ENCODE assay signal across 8 cellular contexts in the genomic region with DNA sequence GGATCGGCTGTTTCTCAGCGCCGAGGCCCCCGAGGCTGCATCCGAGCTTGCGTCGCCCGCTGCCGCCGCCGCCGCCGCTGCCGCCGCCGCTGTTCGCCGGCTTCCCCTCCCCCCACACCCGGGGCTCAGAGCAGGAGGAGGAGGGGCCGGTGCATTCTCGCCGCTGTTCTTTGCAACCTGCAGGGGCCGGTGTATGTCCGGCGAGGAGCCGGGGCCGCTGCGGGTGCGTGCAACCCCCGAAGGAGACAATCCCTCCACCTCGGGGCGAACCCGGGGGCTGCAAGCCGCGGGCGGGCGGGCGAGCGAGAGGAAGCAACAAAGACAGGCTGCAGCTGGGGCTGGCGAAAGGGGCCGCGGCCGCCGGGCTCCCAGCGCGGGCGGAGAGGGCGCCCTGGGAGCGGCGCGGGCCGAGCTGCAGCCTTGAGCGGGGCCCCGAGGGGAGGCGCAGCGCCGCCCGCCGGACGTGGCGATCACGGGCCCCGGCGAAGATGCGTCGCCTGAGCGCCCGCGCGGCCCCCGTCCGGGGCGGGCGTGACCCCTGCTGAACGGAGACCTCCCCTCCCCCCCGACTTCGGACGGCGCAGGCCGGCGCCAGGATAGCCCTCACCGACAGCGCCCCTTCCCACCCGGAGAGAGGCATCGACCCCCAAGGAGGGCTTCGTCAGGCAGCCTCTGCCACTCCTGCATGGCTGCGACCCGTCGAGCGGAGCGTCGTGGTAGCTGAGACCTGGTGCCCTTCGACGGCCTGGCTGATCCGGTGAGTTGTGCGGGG. TPM values are rescaled to one million over a fixed set of nuclear protein-coding genes. Genes with fewer than 3 reads are reported as not detected.
DNase-seq lines count a peak whose midpoint lies in the region; ATAC-seq, FAIRE-seq and TF ChIP-seq lines count a peak whose summit lies in the region.

No MANE protein-coding gene starts in this region.

- peaks cover 31 to 37% of the 10 kb centered on the region in 2 experiments for H3K27me3 ChIP-seq in endothelial cell of umbilical vein (ENCODE audit: control insufficient read depth in 2 of 2, insufficient read depth in 2 of 2, low read length in 2 of 2)

- ATAC-seq in HG02943 (IDR thresholded peaks at IDR 0.05; ENCODE audit: low read depth, unreplicated experiment): peak; percentile 23
- peak; percentile 12 to 15 for ATAC-seq in naive thymus-derived CD8-positive, alpha-beta T cell
- peak; percentile 5 for ATAC-seq in stimulated activated naive CD8-positive, alpha-beta T cell treated with anti-CD3 and anti-CD28 coated beads, Interleukin-15, Interleukin-2, amounts not matched to agents 100 U/mL and 50 U/mL, for 24 hours

- H3K9ac ChIP-seq in endothelial cell of umbilical vein (replicated peaks; ENCODE audit: extremely low read depth, insufficient read depth, low read length): no peak overlapping the region

- peak overlapping the region; percentile 63 for H2AFZ ChIP-seq in endothelial cell of umbilical vein (ENCODE audit: low read depth, low read length)

- peaks cover 12 to 62% (median 38%) of the 10 kb centered on the region in 5 donors for H3K27me3 Mint-ChIP-seq in naive thymus-derived CD8-positive, alpha-beta T cell

- CTCF ChIA-PET in endothelial cell of umbilical vein (lab: Charles Lee): interaction anchor here (1.0 to 1.7 kb wide), 4 partner anchors 8 to 195 kb away, joined by 3 to 7 read pairs (median 5); no protein-coding TSS in a partner anchor

- intact Hi-C loops in endothelial cell of umbilical vein (cut with micrococcal nuclease): loop anchor here (2.0 to 10.0 kb wide), 3 partner anchors 117 to 140 kb away; a partner anchor contains a TSS

- peak overlapping the region; percentile 48 for H3K4me2 ChIP-seq in endothelial cell of umbilical vein (ENCODE audit: insufficient read depth, low read length)

- H3K27ac Mint-ChIP-seq in naive thymus-derived CD8-positive, alpha-beta T cell: peak overlapping the region in 3 of 10 donors; percentile 41 to 62 (median 58)

- peak; percentile 5 to 42 for TF ChIP-seq CTCF in endothelial cell of umbilical vein (IDR thresholded peaks at IDR 0.05; ENCODE audit: extremely low read depth in 1 of 2, insufficient read depth in 1 of 2, low read depth in 1 of 2, low read length in 2 of 2)

- no peaks in the 10 kb centered on the region for H3K9me3 Mint-ChIP-seq in naive thymus-derived CD8-positive, alpha-beta T cell

- H3K9me3 ChIP-seq in endothelial cell of umbilical vein (replicated peaks; ENCODE audit: control insufficient read depth, insufficient read depth, low read length): no peaks in the 10 kb centered on the region

- peak overlapping the region; percentile 59 to 84 (median 74) for H3K4me3 Mint-ChIP-seq in naive thymus-derived CD8-positive, alpha-beta T cell

- no TSS peak for BruUV-seq in endothelial cell of umbilical vein (replicated peaks; lab: Mats Ljungman, UMichigan)

- DNase-seq in NCI-H1417 (lab: John Stamatoyannopoulos, UW) (peak; percentile 62 to 87 (median 82)), NCI-H1417 treated with DMSO at 0.1 percent for 48 hours (lab: John Stamatoyannopoulos, UW) (no peak), NCI-H526 treated with DMSO at 0.1 percent for 48 hours (lab: John Stamatoyannopoulos, UW) (peak; percentile 59), endothelial cell of umbilical vein (ENCODE audit: low read depth, low spot score) (peak; percentile 66)
- DNase-seq in activated CD8-positive, alpha-beta memory T cell treated with anti-CD3 and anti-CD28 coated beads, Interleukin-2, amount 50 U/mL, for 48 hours: peak; percentile 75
- DNase-seq in naive thymus-derived CD8-positive, alpha-beta T cell: peak; percentile 31 to 75 (median 57)
- peak; percentile 68 for DNase-seq in stimulated activated naive CD8-positive, alpha-beta T cell treated with anti-CD3 and anti-CD28 coated beads, Interleukin-15, Interleukin-2, amounts not matched to agents 100 U/mL and 50 U/mL, for 24 hours

- POLR2A ChIA-PET in endothelial cell of umbilical vein (lab: Charles Lee): interaction anchor here (1.2 kb wide), 1 partner anchor 9 kb away, joined by 5 read pairs; no protein-coding TSS in a partner anchor
- POLR2A ChIA-PET in naive thymus-derived CD8-positive, alpha-beta T cell (lab: Charles Lee): interaction anchor here (0.6 to 1.1 kb wide), 3 partner anchors 30 to 140 kb away, joined by 3 to 4 read pairs (median 3); a partner anchor contains a TSS

- no peak for FAIRE-seq in endothelial cell of umbilical vein (lab: Jason Lieb, UNC)

- no peaks in the 10 kb centered on the region for H3K79me2 ChIP-seq in endothelial cell of umbilical vein (ENCODE audit: control insufficient read depth, insufficient read depth, low read length)

- H3K4me3 ChIP-seq in endothelial cell of umbilical vein (replicated peaks in 1 of 3; ENCODE audit: insufficient read depth in 1 of 3, low read depth in 1 of 3, low read length in 3 of 3): peak overlapping the region; percentile 33 to 58 (median 33)

- H4K20me1 ChIP-seq in endothelial cell of umbilical vein (replicated peaks; ENCODE audit: control insufficient read depth, extremely low read depth, insufficient read depth, low read length): no peaks in the 10 kb centered on the region

- no peaks in the 10 kb centered on the region for H3K4me1 ChIP-seq in endothelial cell of umbilical vein (ENCODE audit: control insufficient read depth, extremely low read depth, insufficient read depth, low read length)

- no peak overlapping the region for H3K27ac ChIP-seq in endothelial cell of umbilical vein (ENCODE audit: insufficient read depth, low read depth, low read length)

- peaks cover 0 to 9% (median 4%) of the 10 kb centered on the region in 4 donors for H3K4me1 Mint-ChIP-seq in naive thymus-derived CD8-positive, alpha-beta T cell

- no peak for TF ChIP-seq POLR2A in endothelial cell of umbilical vein (IDR thresholded peaks at IDR 0.05; ENCODE audit: low read depth, low read length)

- H3K36me3 ChIP-seq in endothelial cell of umbilical vein (ENCODE audit: control insufficient read depth in 2 of 2, extremely low read depth in 1 of 2, insufficient read depth in 2 of 2, low read length in 2 of 2): no peaks in the 10 kb centered on the region

- H3K36me3 Mint-ChIP-seq in naive thymus-derived CD8-positive, alpha-beta T cell: no peaks in the 10 kb centered on the region

- dilution Hi-C loops in endothelial cell of umbilical vein (cut with MboI; ENCODE audit: extremely low pct_ligation_motif_present, low sequenced_read_pairs): no loop called here

- H3K9me1 ChIP-seq in endothelial cell of umbilical vein (replicated peaks; ENCODE audit: control insufficient read depth, extremely low read depth, insufficient read depth, low read length): no peaks in the 10 kb centered on the region

TF ChIP-seq in endothelial cell of umbilical vein, 7 proteins besides CTCF, POLR2A, EP300 and RAD21:
- TF ChIP-seq GATA2 (IDR thresholded peaks at IDR 0.05; ENCODE audit: insufficient read depth, insufficient read length, low read depth, low read length): no peak
- TF ChIP-seq JUN (IDR thresholded peaks at IDR 0.05; ENCODE audit: borderline replicate concordance, insufficient read depth, insufficient read length, low read depth): no peak
- no peak for TF ChIP-seq MYC (IDR thresholded peaks at IDR 0.05; ENCODE audit: low read depth, low read length)
- TF ChIP-seq, protein P1, sequence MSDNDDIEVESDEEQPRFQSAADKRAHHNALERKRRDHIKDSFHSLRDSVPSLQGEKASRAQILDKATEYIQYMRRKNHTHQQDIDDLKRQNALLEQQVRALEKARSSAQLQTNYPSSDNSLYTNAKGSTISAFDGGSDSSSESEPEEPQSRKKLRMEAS (IDR thresholded peaks at IDR 0.05; ENCODE audit: insufficient read depth, insufficient read length): no peak
- TF ChIP-seq FOS (IDR thresholded peaks at IDR 0.05; ENCODE audit: borderline replicate concordance, insufficient read depth, low read length): no peak
- TF ChIP-seq EZH2 (IDR thresholded peaks at IDR 0.05; ENCODE audit: borderline replicate concordance, low read depth, low read length, severe bottlenecking): no peak
- no peak for TF ChIP-seq POLR2AphosphoS5 (IDR thresholded peaks at IDR 0.05; ENCODE audit: insufficient read depth, low read depth, low read length)
TF ChIP-seq in endothelial cell of umbilical vein: peak in this region for 0.

RNA-seq across cellular contexts. Expression of a gene that starts 0.7 kb away (rescaled TPM):
- total RNA-seq in endothelial cell of umbilical vein: 0.69 and 1.7 TPM in 2 replicates
- 0.62 and 0.76 TPM in 2 replicates for polyA plus RNA-seq in endothelial cell of umbilical vein
- 0.56 and 0.63 TPM in 2 replicates for polyA plus RNA-seq in endothelial cell of umbilical vein (2011; cell fraction: cytosol; rRNA removed)
- 0.29 and 0.62 TPM in 2 replicates for polyA plus RNA-seq in endothelial cell of umbilical vein (2011; cell fraction: nucleus; rRNA removed)
- 0.45 and 0.79 TPM in 2 replicates for polyA plus RNA-seq in endothelial cell of umbilical vein (2012)
- polyA minus RNA-seq in endothelial cell of umbilical vein: 0.45 and 0.92 TPM in 2 replicates
- 4.0 TPM for polyA minus RNA-seq in endothelial cell of umbilical vein (2011; cell fraction: cytosol; rRNA and poly(A)+ RNA removed)
- polyA minus RNA-seq in endothelial cell of umbilical vein (2011; cell fraction: nucleus; rRNA and poly(A)+ RNA removed): 0.67 and 0.72 TPM in 2 replicates
- total RNA-seq in naive thymus-derived CD8-positive, alpha-beta T cell: 1 to 10 TPM; 1.6 TPM
- polyA plus RNA-seq in naive thymus-derived CD8-positive, alpha-beta T cell: under 1 TPM; 0.16 to 0.28 (median 0.22) TPM
